ENCODE assay signal across 8 cellular contexts in the genomic region with DNA sequence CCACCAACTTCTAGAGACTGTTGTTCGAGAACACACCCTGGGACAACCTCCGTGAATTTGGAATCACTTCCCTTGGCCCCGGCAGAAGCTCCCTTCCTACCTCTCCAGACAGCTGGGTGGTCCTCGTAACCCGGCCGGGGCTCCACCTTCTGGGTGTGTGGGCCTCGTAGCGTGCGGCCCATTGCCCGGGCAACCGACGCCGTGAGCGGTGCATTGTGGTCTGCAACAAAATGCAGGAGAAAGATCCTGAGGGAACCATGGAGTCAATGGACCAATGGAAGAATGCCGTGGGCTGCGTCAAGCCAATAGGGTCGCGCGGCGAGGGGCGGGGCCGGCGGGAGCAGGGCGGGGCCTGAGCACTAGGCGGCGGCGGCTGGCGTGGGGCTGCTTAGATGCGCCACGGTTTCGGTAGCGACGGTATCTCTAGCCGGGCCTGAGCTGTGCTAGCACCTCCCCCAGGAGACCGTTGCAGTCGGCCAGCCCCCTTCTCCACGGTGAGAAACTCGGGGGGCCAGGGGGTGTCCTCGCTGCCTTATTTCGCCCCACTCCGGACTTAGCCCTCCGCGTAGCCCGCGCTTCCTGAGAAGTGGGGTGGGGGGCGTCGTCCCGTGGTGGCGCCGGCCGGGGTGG. TPM values are rescaled to one million over a fixed set of nuclear protein-coding genes. Genes with fewer than 3 reads are reported as not detected.
DNase-seq lines count a peak whose midpoint lies in the region; ATAC-seq lines count a peak whose summit lies in the region.

DYNLL1 (plus strand) TSS at position 391 of the 630 bp plus-strand sequence. CDS start 309 bp downstream, outside the sequence.

- CTCF ChIA-PET in activated CD4-positive, alpha-beta T cell treated with anti-CD3 and anti-CD28 coated beads, Interleukin-2, amount 10 ng/mL, durations not matched to agents 7 days and 5 days (lab: Charles Lee): interaction anchor here (0.9 to 2.1 kb wide), 6 partner anchors 9 to 59 kb away, joined by 3 to 7 read pairs (median 4); partner anchors contain the start of gene SRSF9

- H3K27me3 Mint-ChIP-seq in activated CD4-positive, alpha-beta T cell treated with anti-CD3 and anti-CD28 coated beads, Interleukin-2, amount 10 ng/mL, durations not matched to agents 7 days and 5 days: no peaks in the 10 kb centered on the region

- peak within 1 kb of the TSS; percentile 86 for H3K27ac Mint-ChIP-seq in activated CD4-positive, alpha-beta T cell treated with anti-CD3 and anti-CD28 coated beads, Interleukin-2, amount 10 ng/mL, durations not matched to agents 7 days and 5 days

- peak within 1 kb of the TSS; percentile 79 for H3K27ac ChIP-seq in BLaER1

- peaks cover 45% of the 10 kb centered on the region for H3K36me3 ChIP-seq in BLaER1

- DNase-seq in NCI-H69 (lab: John Stamatoyannopoulos, UW): peak; percentile 99
- peak; percentile 97 for DNase-seq in activated CD4-positive, alpha-beta T cell treated with anti-CD3 and anti-CD28 coated beads, Interleukin-2, amount 10 ng/mL, durations not matched to agents 7 days and 5 days
- peak; percentile 55 for DNase-seq in cortex of kidney (lab: John Stamatoyannopoulos, UW)
- peak; percentile 97 for DNase-seq in left lobe of liver (ENCODE audit: low spot score)
- peak; percentile 91 for DNase-seq in stimulated activated CD4-positive, alpha-beta T cell treated with anti-CD3 and anti-CD28 coated beads, Interleukin-2, amount 100 ng/mL, for 4 hours (ENCODE audit: low read depth)

- H4K20me1 ChIP-seq in BLaER1: peaks cover 43% of the 10 kb centered on the region

- POLR2A ChIA-PET in activated CD4-positive, alpha-beta T cell treated with anti-CD3 and anti-CD28 coated beads, Interleukin-2, amount 10 ng/mL, durations not matched to agents 7 days and 5 days (lab: Charles Lee): no interaction called here

- peak within 1 kb of the TSS; percentile 91 for H3K9ac ChIP-seq in BLaER1

- ATAC-seq in GM19328 (IDR thresholded peaks at IDR 0.05; ENCODE audit: unreplicated experiment) (peak; percentile 84), HG03520 (IDR thresholded peaks at IDR 0.05; ENCODE audit: unreplicated experiment) (peak; percentile 84), left lobe of liver (peak; percentile 97)

- H3K4me1 ChIP-seq in BLaER1: peaks cover 31% of the 10 kb centered on the region

- H3K9me3 Mint-ChIP-seq in activated CD4-positive, alpha-beta T cell treated with anti-CD3 and anti-CD28 coated beads, Interleukin-2, amount 10 ng/mL, durations not matched to agents 7 days and 5 days: no peaks in the 10 kb centered on the region

- H3K4me2 ChIP-seq in BLaER1: peak within 1 kb of the TSS; percentile 89

- H3K27me3 ChIP-seq in BLaER1: no peaks in the 10 kb centered on the region

- peak within 1 kb of the TSS; percentile 85 for H3K4me3 Mint-ChIP-seq in activated CD4-positive, alpha-beta T cell treated with anti-CD3 and anti-CD28 coated beads, Interleukin-2, amount 10 ng/mL, durations not matched to agents 7 days and 5 days

- peak within 1 kb of the TSS; percentile 92 for H3K4me3 ChIP-seq in BLaER1

- H3K4me1 Mint-ChIP-seq in activated CD4-positive, alpha-beta T cell treated with anti-CD3 and anti-CD28 coated beads, Interleukin-2, amount 10 ng/mL, durations not matched to agents 7 days and 5 days: peaks cover 41% of the 10 kb centered on the region

- no peaks in the 10 kb centered on the region for H3K9me3 ChIP-seq in BLaER1

- peaks cover 32% of the 10 kb centered on the region for H3K36me3 Mint-ChIP-seq in activated CD4-positive, alpha-beta T cell treated with anti-CD3 and anti-CD28 coated beads, Interleukin-2, amount 10 ng/mL, durations not matched to agents 7 days and 5 days (ENCODE audit: low read depth)

RNA-seq across cellular contexts. Expression of gene DYNLL1, which starts in this region (rescaled TPM):
- 100 to 1,000 TPM; 257 to 297 TPM for total RNA-seq in activated CD4-positive, alpha-beta T cell treated with anti-CD3 and anti-CD28 coated beads, Interleukin-2, amount 10 ng/mL, durations not matched to agents 7 days and 5 days
- 95.7 TPM for total RNA-seq in left lobe of liver

Comparison
In these comparisons a context has a peak if more than half of its experiments do, and no peak if none do; other contexts are left out.
1. Peak in every context shown above with its lines: DNase-seq, ATAC-seq, H3K4me3 ChIP-seq and H3K27ac ChIP-seq.